Comparison of ENCODE assay signal across 23 cellular contexts in the genomic region with DNA sequence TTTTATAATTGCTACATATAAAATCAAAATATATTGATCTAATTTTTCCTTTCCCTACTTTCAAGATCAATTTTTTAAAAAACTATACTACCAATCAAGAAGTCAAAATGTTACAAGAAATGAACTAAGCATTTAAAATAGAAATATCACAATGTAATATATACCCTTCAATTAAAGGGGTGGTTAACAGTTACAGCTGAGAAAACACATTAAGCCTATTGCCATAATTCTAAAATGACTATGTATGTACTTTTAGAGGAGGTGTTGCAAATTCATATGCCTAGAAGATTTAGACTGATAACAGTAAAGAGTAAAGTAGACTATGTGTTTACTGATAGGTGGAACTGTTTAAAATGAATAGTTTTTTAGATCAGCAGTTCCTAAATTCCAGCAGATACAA.
"Had no signal": no experiment of that assay in that cellular context is flagged by ENCODE, and none has a peak within 500 bp of the region (broad histone marks: within the 10 kb centered on the region; RNA-seq: fewer than 3 reads in every experiment).

No MANE protein-coding gene starts in this region.

- DNase-seq: effector CD4-positive, alpha-beta T cell; endodermal cell; foreskin melanocyte; heart left ventricle; hippocampal formation; left cardiac atrium; left ventricle myocardium inferior; mesenchymal stem cell; midbrain; posterior cingulate gyrus; stimulated activated CD4-positive, alpha-beta T cell treated with anti-CD3 and anti-CD28 coated beads, Interleukin-2, amount 100 ng/mL, for 24 hours; stimulated activated CD4-positive, alpha-beta T cell treated with anti-CD3 and anti-CD28 coated beads, Interleukin-4, amount 100 ng/mL, for 4 hours; stimulated activated naive B cell treated with anti-CD40 and anti-IgM and Interleukin-4, amounts not matched to agents 10 μg/mL and 1 μg/mL and 100 μg/mL, for 72 hours; stimulated activated naive CD8-positive, alpha-beta T cell treated with anti-CD3 and anti-CD28 coated beads, Interleukin-15, amount 100 ng/mL, for 72 hours; testis; upper lobe of right lung had no signal

- H3K27ac ChIP-seq: coronary artery, heart left ventricle, left ventricle myocardium inferior, skin epidermis, testis, tibial nerve, upper lobe of right lung, vagina had no signal

- H3K27ac Mint-ChIP-seq: endodermal cell; stimulated activated naive B cell treated with anti-CD40 and anti-IgM and Interleukin-4, amounts not matched to agents 10 μg/mL and 1 μg/mL and 100 μg/mL, for 72 hours had no signal

- ATAC-seq: heart left ventricle; left cardiac atrium; sciatic nerve; stimulated activated naive B cell treated with anti-CD40 and anti-IgM and Interleukin-4, amounts not matched to agents 10 μg/mL and 1 μg/mL and 100 μg/mL, for 72 hours; stimulated activated naive CD8-positive, alpha-beta T cell treated with anti-CD3 and anti-CD28 coated beads, Interleukin-15, amount 100 ng/mL, for 72 hours; upper lobe of right lung had no signal

- H3K9me3 ChIP-seq: heart left ventricle, left ventricle myocardium inferior, testis, tibial nerve, upper lobe of right lung, vagina had no signal

- H3K9me3 Mint-ChIP-seq: endodermal cell; stimulated activated naive B cell treated with anti-CD40 and anti-IgM and Interleukin-4, amounts not matched to agents 10 μg/mL and 1 μg/mL and 100 μg/mL, for 72 hours; stimulated activated naive CD8-positive, alpha-beta T cell treated with anti-CD3 and anti-CD28 coated beads, Interleukin-15, amount 100 ng/mL, for 72 hours had no signal

- H3K4me3 Mint-ChIP-seq: endodermal cell; stimulated activated naive B cell treated with anti-CD40 and anti-IgM and Interleukin-4, amounts not matched to agents 10 μg/mL and 1 μg/mL and 100 μg/mL, for 72 hours; stimulated activated naive CD8-positive, alpha-beta T cell treated with anti-CD3 and anti-CD28 coated beads, Interleukin-15, amount 100 ng/mL, for 72 hours had no signal

- H3K27me3 ChIP-seq: heart left ventricle, testis, tibial nerve, upper lobe of right lung, vagina had no signal

- FAIRE-seq: keratinocyte had no signal

- H3K27me3 Mint-ChIP-seq: stimulated activated naive B cell treated with anti-CD40 and anti-IgM and Interleukin-4, amounts not matched to agents 10 μg/mL and 1 μg/mL and 100 μg/mL, for 72 hours; stimulated activated naive CD8-positive, alpha-beta T cell treated with anti-CD3 and anti-CD28 coated beads, Interleukin-15, amount 100 ng/mL, for 72 hours had no signal

- H3K4me3 ChIP-seq: coronary artery, heart left ventricle, left ventricle myocardium inferior, lung, skin epidermis, testis, tibial nerve, upper lobe of right lung, vagina had no signal
